ENCODE assay signal across 6 cellular contexts in the genomic region with DNA sequence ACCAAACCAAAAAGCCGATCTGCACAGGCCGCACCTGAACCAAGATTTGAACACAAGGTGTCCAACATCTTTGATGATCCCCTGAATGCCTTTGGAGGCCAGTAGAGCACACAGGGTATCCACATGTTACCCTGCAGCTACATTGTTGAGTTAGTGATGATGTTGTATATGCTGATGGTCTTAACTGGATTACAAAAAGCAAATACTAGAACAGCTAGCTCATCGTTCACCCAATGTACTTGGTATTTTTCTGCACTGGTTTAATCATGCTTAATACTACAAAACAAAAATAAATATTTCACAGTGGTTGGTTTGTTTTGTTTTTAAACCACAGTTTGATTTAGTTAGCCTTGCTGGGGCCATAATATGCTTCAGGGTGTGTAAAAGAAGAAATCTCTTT.
DNase-seq lines count a peak whose midpoint lies in the region; ATAC-seq, FAIRE-seq and TF ChIP-seq lines count a peak whose summit lies in the region.
"Not testable (repeated sequence)": the region's sequence is repeated elsewhere in the genome, so short reads cannot be mapped to it uniquely, and the experiment has no call there.

No MANE protein-coding gene starts in this region.

- H3K9me3 ChIP-seq in A673 (ENCODE audit: low read depth, low read length, poor library complexity, severe bottlenecking); IMR-90 (ENCODE audit: control insufficient read depth, insufficient read depth, low read length); PC-3 (ENCODE audit: low read length); K562 (replicated peaks; ENCODE audit: control insufficient read depth, insufficient read depth, low read depth, low read length); mammary epithelial cell (replicated peaks; ENCODE audit: insufficient read depth, low read length): not testable (repeated sequence)

- not testable (repeated sequence) for H4K91ac ChIP-seq in IMR-90 (ENCODE audit: insufficient read depth, low read depth, low read length)

- H3K27ac ChIP-seq in A673 (ENCODE audit: low read depth, low read length, poor library complexity, severe bottlenecking); IMR-90 (ENCODE audit: insufficient read depth, low read length); PC-3 (ENCODE audit: low read length); K562 (ENCODE audit: extremely low read depth, low read depth, low read length); mammary epithelial cell (ENCODE audit: insufficient read depth, low read depth, low read length): not testable (repeated sequence)

- not testable (repeated sequence) for H2AK9ac ChIP-seq in IMR-90 (replicated peaks; ENCODE audit: low read depth, low read length, poor library complexity)

- H3K4me1 ChIP-seq in A673 (ENCODE audit: insufficient read depth, low read length, poor library complexity, severe bottlenecking); IMR-90 (ENCODE audit: control insufficient read depth, insufficient read depth, low read length); PC-3 (ENCODE audit: insufficient read depth, low read length); K562 (replicated peaks in 1 of 2; ENCODE audit: control insufficient read depth in 2 of 2, insufficient read depth in 2 of 2, low read length in 2 of 2); mammary epithelial cell (ENCODE audit: insufficient read depth, low read length): not testable (repeated sequence)

- POLR2A ChIA-PET in A673 (lab: Charles Lee; ENCODE audit: low non-redundant PET); IMR-90 (lab: Charles Lee; ENCODE audit: unreplicated experiment); PC-3 (lab: Charles Lee; ENCODE audit: unreplicated experiment); K562 (lab: Yijun Ruan, JAX): not testable (repeated sequence)

- H3K4me2 ChIP-seq in IMR-90 (ENCODE audit: low read depth, low read length); PC-3 (ENCODE audit: low read length); K562 (ENCODE audit: insufficient read depth, low read length); mammary epithelial cell (ENCODE audit: insufficient read depth, low read depth, low read length): not testable (repeated sequence)

- H2BK5ac ChIP-seq in IMR-90 (ENCODE audit: low read depth, low read length, poor library complexity, severe bottlenecking), result not testable (repeated sequence)

- ATAC-seq in IMR-90 (ENCODE audit: low read depth) (peak; percentile 92), K562 (peak; percentile 28; the same call in 2 of the 3 replicates)
- not testable (repeated sequence) for ATAC-seq in PC-3

- FAIRE-seq in K562 (lab: Jason Lieb, UNC), result not testable (repeated sequence)

- TF ChIP-seq POLR2A in IMR-90 (IDR thresholded peaks at IDR 0.05; ENCODE audit: low read depth, low read length); K562 (conservative IDR thresholded peaks at IDR 0.05): not testable (repeated sequence)

- dilution Hi-C loops in IMR-90 (cut with HindIII; ENCODE audit: low sequenced_read_pairs, unreplicated experiment); mammary epithelial cell (cut with HindIII; ENCODE audit: low sequenced_read_pairs): not testable (repeated sequence)

- not testable (repeated sequence) for H3K18ac ChIP-seq in IMR-90 (ENCODE audit: low read depth, low read length)

- H2AFZ ChIP-seq in IMR-90 (replicated peaks; ENCODE audit: low read length, poor library complexity); PC-3 (ENCODE audit: low read length); K562 (ENCODE audit: low read depth, low read length); mammary epithelial cell (ENCODE audit: low read depth, low read length): not testable (repeated sequence)

- not testable (repeated sequence) for H3K4ac ChIP-seq in IMR-90 (ENCODE audit: low read depth, low read length)

- not testable (repeated sequence) for H3K9ac ChIP-seq in IMR-90 (ENCODE audit: low read depth, low read length); PC-3 (ENCODE audit: low read length); K562 (ENCODE audit: insufficient read depth in 1 of 2, low read depth in 2 of 2, low read length in 2 of 2); mammary epithelial cell (ENCODE audit: insufficient read depth, low read length)

- H3K27me3 ChIP-seq in A673 (replicated peaks; ENCODE audit: insufficient read depth, low read depth, low read length, poor library complexity); IMR-90 (ENCODE audit: control insufficient read depth, insufficient read depth, low read length); PC-3 (ENCODE audit: low read length); K562 (ENCODE audit: control insufficient read depth in 2 of 2, insufficient read depth in 2 of 2, low read length in 2 of 2); mammary epithelial cell (ENCODE audit: insufficient read depth, low read length): not testable (repeated sequence)

- H4K20me1 ChIP-seq in IMR-90 (ENCODE audit: insufficient read depth, low read length); PC-3 (ENCODE audit: low read length); K562 (replicated peaks; ENCODE audit: control insufficient read depth, insufficient read depth, low read length); mammary epithelial cell (ENCODE audit: insufficient read depth, low read length): not testable (repeated sequence)

- in situ Hi-C loops in IMR-90 (cut with MboI; ENCODE audit: low sequenced_read_pairs); mammary epithelial cell (cut with MboI; ENCODE audit: low sequenced_read_pairs in 2 of 2): not testable (repeated sequence)
- in situ Hi-C loops in K562 (cut with MboI), result loop anchor here (10.0 kb wide), 1 partner anchor 232 kb away; no protein-coding TSS in a partner anchor

- BruUV-seq in A673 (replicated peaks; lab: Mats Ljungman, UMichigan), result TSS peak; percentile 84
- TSS peak; percentile 88 for BruUV-seq in IMR-90 (replicated peaks; lab: Mats Ljungman, UMichigan)
- TSS peak; percentile 38 for BruUV-seq in PC-3 (replicated peaks; lab: Mats Ljungman, UMichigan)
- BruUV-seq in K562 (replicated peaks; lab: Mats Ljungman, UMichigan), result TSS peak; percentile 52
- BruUV-seq in mammary epithelial cell (replicated peaks; lab: Mats Ljungman, UMichigan), result TSS peak; percentile 87

- not testable (repeated sequence) for TF ChIP-seq EP300 in K562 (IDR thresholded peaks at IDR 0.05; ENCODE audit: low read length)

- H3K9me2 ChIP-seq in PC-3 (replicated peaks; ENCODE audit: low read length), result not testable (repeated sequence)

- not testable (repeated sequence) for H4K5ac ChIP-seq in IMR-90 (ENCODE audit: low read depth, low read length)

- H2BK20ac ChIP-seq in IMR-90 (ENCODE audit: low read depth, low read length), result not testable (repeated sequence)

- CTCF ChIA-PET in A673 (lab: Charles Lee); IMR-90 (lab: Yijun Ruan, JAX); PC-3 (lab: Charles Lee); K562 (lab: Yijun Ruan, JAX; ENCODE audit: low intra/inter-chr PET ratio); mammary epithelial cell (lab: Charles Lee; ENCODE audit: low non-redundant PET): not testable (repeated sequence)

- not testable (repeated sequence) for H3K9me1 ChIP-seq in IMR-90 (ENCODE audit: insufficient read depth, low read length); K562 (ENCODE audit: control insufficient read depth, insufficient read depth, low read length)

- TF ChIP-seq CTCF in A673 (conservative IDR thresholded peaks at IDR 0.05; ENCODE audit: low read depth, low read length); IMR-90 (conservative IDR thresholded peaks at IDR 0.05; ENCODE audit: low read depth, low read length); PC-3 (conservative IDR thresholded peaks at IDR 0.05; ENCODE audit: low read depth, low read length); K562 (IDR thresholded peaks at IDR 0.05 in 2 of 3, conservative IDR thresholded peaks at IDR 0.05 in 1 of 3; ENCODE audit: insufficient read depth in 2 of 3, low read depth in 1 of 3, low read length in 3 of 3); mammary epithelial cell (conservative IDR thresholded peaks at IDR 0.05 in 1 of 2, IDR thresholded peaks at IDR 0.05 in 1 of 2; ENCODE audit: extremely low read depth in 1 of 2, insufficient read depth in 1 of 2, low read depth in 1 of 2, low read length in 2 of 2): not testable (repeated sequence)

- H4K8ac ChIP-seq in IMR-90 (ENCODE audit: low read depth in 2 of 2, low read length in 2 of 2), result not testable (repeated sequence)

- not testable (repeated sequence) for H2BK120ac ChIP-seq in IMR-90 (ENCODE audit: low read depth, low read length)

- H3K4me3 ChIP-seq in A673 (ENCODE audit: low read depth, low read length, poor library complexity, severe bottlenecking); IMR-90 (ENCODE audit: insufficient read depth, low read depth, low read length); PC-3 (ENCODE audit: low read length); K562; mammary epithelial cell (replicated peaks in 1 of 3; ENCODE audit: insufficient read depth in 1 of 3, low read depth in 2 of 3, low read length in 3 of 3): not testable (repeated sequence)

- H3F3A ChIP-seq in PC-3 (ENCODE audit: low read length, unreplicated experiment), result not testable (repeated sequence)

- TF ChIP-seq RAD21 in IMR-90 (IDR thresholded peaks at IDR 0.05; ENCODE audit: low read length); K562 (CRISPR knock-in tag; conservative IDR thresholded peaks at IDR 0.05 in 1 of 2, IDR thresholded peaks at IDR 0.05 in 1 of 2): not testable (repeated sequence)

- H2BK15ac ChIP-seq in IMR-90 (ENCODE audit: low read depth, low read length), result not testable (repeated sequence)

- H3K36me3 ChIP-seq in A673 (ENCODE audit: insufficient read depth, low read length, poor library complexity, severe bottlenecking); K562 (ENCODE audit: control insufficient read depth, insufficient read depth, low read length); mammary epithelial cell (ENCODE audit: insufficient read depth, low read length): not testable (repeated sequence)
- H3K36me3 ChIP-seq in IMR-90 (ENCODE audit: control insufficient read depth, insufficient read depth, low read length), result peaks cover 11% of the 10 kb centered on the region; the same call in 1 of the 2 replicates
- peaks cover 14% of the 10 kb centered on the region for H3K36me3 ChIP-seq in PC-3 (ENCODE audit: low read depth, low read length)

- not testable (repeated sequence) for H3K23ac ChIP-seq in IMR-90 (ENCODE audit: low read depth, low read length)

- H3K79me1 ChIP-seq in IMR-90 (ENCODE audit: low read depth in 1 of 2, low read length in 2 of 2), result not testable (repeated sequence)

- H2AK5ac ChIP-seq in IMR-90 (ENCODE audit: low read depth, low read length), result not testable (repeated sequence)

- DNase-seq in A673 (ENCODE audit: low spot score); PC-3; K562 (ENCODE audit: extremely low read depth in 1 of 4, low spot score in 3 of 4); mammary epithelial cell: not testable (repeated sequence)
- peak; percentile 17 for DNase-seq in EH (ENCODE audit: low read depth)
- peak; percentile 47 for DNase-seq in IMR-90

- whole genome bisulfite sequencing in IMR-90 (ENCODE audit: extremely low coverage in 2 of 2, insufficient read length in 1 of 2), 2 experiments, result no CpG with 5 or more reads among the region's 3 CpGs
- WGBS in K562 (ENCODE audit: insufficient coverage, low coverage, missing lambda C conversion rate), result 56% methylated on average over 3 of the region's 3 CpGs
- 97% methylated on average over 3 of the region's 3 CpGs for WGBS in mammary epithelial cell (ENCODE audit: low coverage, missing lambda C conversion rate)

- not testable (repeated sequence) for H3K56ac ChIP-seq in IMR-90 (ENCODE audit: extremely low read depth, insufficient read depth, low read length)

- intact Hi-C loops in A673 (cut with micrococcal nuclease; ENCODE audit: unreplicated experiment); IMR-90 (cut with micrococcal nuclease); PC-3 (cut with micrococcal nuclease); K562 (cut with micrococcal nuclease); mammary epithelial cell (cut with micrococcal nuclease): not testable (repeated sequence)

- H3K79me2 ChIP-seq in PC-3 (ENCODE audit: low read length); K562 (ENCODE audit: control insufficient read depth, insufficient read depth, low read length); mammary epithelial cell (ENCODE audit: insufficient read depth, low read length): not testable (repeated sequence)

- not testable (repeated sequence) for H3K14ac ChIP-seq in IMR-90 (replicated peaks; ENCODE audit: low read depth, low read length)
